19 cellular contexts compared by ENCODE assay signal in genomic region chr2:112643488-112643887, GRCh38. TPM values are rescaled to one million over a fixed set of nuclear protein-coding genes. Genes with fewer than 3 reads are reported as not detected.
DNase-seq lines count a peak whose midpoint lies in the region; ATAC-seq and TF ChIP-seq lines count a peak whose summit lies in the region.
"Had no signal": no experiment of that assay in that cellular context is flagged by ENCODE, and none has a peak within 500 bp of the region (broad histone marks: within the 10 kb centered on the region; RNA-seq: fewer than 3 reads in every experiment).

No MANE protein-coding gene starts in this region.

- no peaks in the 10 kb centered on the region for H3K9me3 ChIP-seq in CD8-positive, alpha-beta T cell (ENCODE audit: low read length)
- no peaks in the 10 kb centered on the region for H3K9me3 ChIP-seq in Panc1 (ENCODE audit: control insufficient read depth, insufficient read depth, low read depth, low read length)
- H3K9me3 ChIP-seq: BE2C, vagina had no signal

- peaks cover 40% of the 10 kb centered on the region for H3K4me1 Mint-ChIP-seq in CD8-positive, alpha-beta T cell (ENCODE audit: low read depth)
- peaks cover 64% of the 10 kb centered on the region for H3K4me1 Mint-ChIP-seq in dendritic cell treated with granulocyte-macrophage colony-stimulating factor and Interleukin-4, amounts not matched to agents 40 ng/mL and 50 ng/mL, for 4 days (ENCODE audit: low read depth)
- H3K4me1 Mint-ChIP-seq in neural crest cell = peaks cover 25% of the 10 kb centered on the region

- H3K4me3 ChIP-seq in CD8-positive, alpha-beta T cell (ENCODE audit: low read depth, low read length) = no peak overlapping the region
- no peak overlapping the region for H3K4me3 ChIP-seq in Panc1 (ENCODE audit: low read depth in 2 of 2, low read length in 2 of 2)
- H3K4me3 ChIP-seq: skin epidermis, vagina had no signal

- no TSS peak for BruUV-seq in Panc1 (replicated peaks; lab: Mats Ljungman, UMichigan)

- peak overlapping the region; percentile 58 for H3K27ac Mint-ChIP-seq in CD8-positive, alpha-beta T cell
- peak overlapping the region; percentile 86 for H3K27ac Mint-ChIP-seq in dendritic cell treated with granulocyte-macrophage colony-stimulating factor and Interleukin-4, amounts not matched to agents 40 ng/mL and 50 ng/mL, for 4 days
- no peak overlapping the region for H3K27ac Mint-ChIP-seq in neural crest cell (ENCODE audit: unreplicated experiment)

- no peak overlapping the region for H3K27ac ChIP-seq in CD8-positive, alpha-beta T cell (ENCODE audit: low read depth, low read length)
- peak overlapping the region; percentile 94 for H3K27ac ChIP-seq in Panc1 (ENCODE audit: low read length)

- no peaks in the 10 kb centered on the region for H3K9me3 Mint-ChIP-seq in CD8-positive, alpha-beta T cell
- H3K9me3 Mint-ChIP-seq in dendritic cell treated with granulocyte-macrophage colony-stimulating factor and Interleukin-4, amounts not matched to agents 40 ng/mL and 50 ng/mL, for 4 days = no peaks in the 10 kb centered on the region
- H3K9me3 Mint-ChIP-seq in neural crest cell = no peaks in the 10 kb centered on the region

- DNase-seq in CD8-positive, alpha-beta T cell = no peak
- DNase-seq in Panc1 (ENCODE audit: low read depth, low spot score) (no peak), neural crest cell (ENCODE audit: low read depth, low spot score) (no peak), anterior cingulate cortex (lab: John Stamatoyannopoulos, UW) (no peak), ecto neural progenitor cell (ENCODE audit: low spot score) (no peak)
- DNase-seq: activated CD4-positive, alpha-beta T cell treated with anti-CD3 and anti-CD28 coated beads, Interleukin-2, amount 50 U/mL, for 48 hours; aorta; BE2C; cortex of kidney; DND-41; NCI-H1092; NCI-H82; RPMI8226; stimulated activated naive CD4-positive, alpha-beta T cell treated with Interleukin-2 at 50 U/mL for 16 hours had no signal

- no peaks in the 10 kb centered on the region for H3K36me3 ChIP-seq in CD8-positive, alpha-beta T cell (ENCODE audit: insufficient read depth, low read length)
- H3K36me3 ChIP-seq in Panc1 (ENCODE audit: control insufficient read depth, insufficient read depth, low read length) = peaks cover 17% of the 10 kb centered on the region
- H3K36me3 ChIP-seq: vagina had no signal

- H3K27me3 ChIP-seq in CD8-positive, alpha-beta T cell (ENCODE audit: insufficient read depth, low read length) = no peaks in the 10 kb centered on the region
- no peaks in the 10 kb centered on the region for H3K27me3 ChIP-seq in Panc1 (ENCODE audit: control insufficient read depth, insufficient read depth, low read length)
- H3K27me3 ChIP-seq: BE2C, vagina had no signal

- peaks cover 25% of the 10 kb centered on the region for H3K36me3 Mint-ChIP-seq in CD8-positive, alpha-beta T cell
- peaks cover 28% of the 10 kb centered on the region for H3K36me3 Mint-ChIP-seq in dendritic cell treated with granulocyte-macrophage colony-stimulating factor and Interleukin-4, amounts not matched to agents 40 ng/mL and 50 ng/mL, for 4 days (ENCODE audit: low read depth)
- peaks cover 5% of the 10 kb centered on the region for H3K36me3 Mint-ChIP-seq in neural crest cell (ENCODE audit: low read depth)

- CTCF ChIA-PET in CD8-positive, alpha-beta T cell (lab: Charles Lee) = interaction anchor here (0.6 to 10.8 kb wide), 3 partner anchors 13 to 56 kb away, joined by 3 to 180 read pairs (median 6); no protein-coding TSS in a partner anchor
- CTCF ChIA-PET in Panc1 (lab: Charles Lee) = no interaction called here

- no peak for TF ChIP-seq CTCF in CD8-positive, alpha-beta T cell (IDR thresholded peaks at IDR 0.05)
- TF ChIP-seq CTCF in Panc1 (IDR thresholded peaks at IDR 0.05) (no peak), neural crest cell (conservative IDR thresholded peaks at IDR 0.05) (no peak)

- no peaks in the 10 kb centered on the region for H3K27me3 Mint-ChIP-seq in CD8-positive, alpha-beta T cell (ENCODE audit: low read depth)
- H3K27me3 Mint-ChIP-seq in dendritic cell treated with granulocyte-macrophage colony-stimulating factor and Interleukin-4, amounts not matched to agents 40 ng/mL and 50 ng/mL, for 4 days = no peaks in the 10 kb centered on the region
- peaks cover 21% of the 10 kb centered on the region for H3K27me3 Mint-ChIP-seq in neural crest cell (ENCODE audit: low read depth)

- POLR2A ChIA-PET in CD8-positive, alpha-beta T cell (lab: Charles Lee) = interaction anchor here (1.0 to 5.8 kb wide), 3 partner anchors 10 to 14 kb away, joined by 4 to 183 read pairs (median 5); no protein-coding TSS in a partner anchor
- POLR2A ChIA-PET in Panc1 (lab: Charles Lee) = no interaction called here

- in situ Hi-C loops in Panc1 (cut with HindIII; ENCODE audit: low pct_unique_long_range_greater_than_20kb, low sequenced_read_pairs) = no loop called here

- no peak overlapping the region for H3K4me3 Mint-ChIP-seq in CD8-positive, alpha-beta T cell
- H3K4me3 Mint-ChIP-seq in dendritic cell treated with granulocyte-macrophage colony-stimulating factor and Interleukin-4, amounts not matched to agents 40 ng/mL and 50 ng/mL, for 4 days = no peak overlapping the region
- peak overlapping the region; percentile 89 for H3K4me3 Mint-ChIP-seq in neural crest cell

- peaks cover 33% of the 10 kb centered on the region for H3K4me1 ChIP-seq in CD8-positive, alpha-beta T cell (ENCODE audit: insufficient read depth, low read length)
- peaks cover 39% of the 10 kb centered on the region for H3K4me1 ChIP-seq in Panc1 (ENCODE audit: control insufficient read depth, insufficient read depth, low read length)

- intact Hi-C loops in CD8-positive, alpha-beta T cell (cut with DNase I, micrococcal nuclease) = loop anchor here in 1 of 2 experiments (10.0 kb wide), 2 partner anchors 589 to 1251 kb away; partner anchors contain the start of genes ACTR3 and TMEM87B
- intact Hi-C loops in Panc1 (cut with micrococcal nuclease; ENCODE audit: unreplicated experiment) = no loop called here
- intact Hi-C loops in dendritic cell treated with granulocyte-macrophage colony-stimulating factor and Interleukin-4, amounts not matched to agents 40 ng/mL and 50 ng/mL, for 4 days (cut with micrococcal nuclease) = no loop called here

- ATAC-seq in CD8-positive, alpha-beta T cell = no peak
- ATAC-seq in Panc1 (no peak), GM21367 (IDR thresholded peaks at IDR 0.05; ENCODE audit: unreplicated experiment) (no peak), HG02840 (IDR thresholded peaks at IDR 0.05; ENCODE audit: low FRiP score, unreplicated experiment) (no peak)

RNA-seq across cellular contexts. Expression of gene SLC20A1, which starts 2.3 kb away (rescaled TPM):
- total RNA-seq in CD8-positive, alpha-beta T cell = 100 to 1,000 TPM; 144 to 145 TPM
- 72.0 TPM for total RNA-seq in Panc1 (2021; ENCODE audit: unreplicated experiment)
- 22.8 TPM for polyA plus RNA-seq in Panc1 (2012; ENCODE audit: insufficient read length)
- total RNA-seq in neural crest cell = 114 and 116 TPM in 2 replicates

RNA-seq across cellular contexts. Expression of gene CHCHD5, which starts 59.1 kb away (rescaled TPM):
- 10 to 100 TPM; 12.0 to 15.5 TPM for total RNA-seq in CD8-positive, alpha-beta T cell
- total RNA-seq in Panc1 (2021; ENCODE audit: unreplicated experiment) (46.7 TPM), neural crest cell (29.4 and 35.4 TPM in 2 replicates)
- polyA plus RNA-seq in Panc1 (2012; ENCODE audit: insufficient read length) = 104 TPM
